ENCODE assay signal across 8 cellular contexts in genomic region chr4:39698424-39699009, GRCh38. TPM values are rescaled to one million over a fixed set of nuclear protein-coding genes. Genes with fewer than 3 reads are reported as not detected.
DNase-seq lines count a peak whose midpoint lies in the region; ATAC-seq and TF ChIP-seq lines count a peak whose summit lies in the region.

No MANE protein-coding gene starts in this region.

- peaks cover 20% of the 10 kb centered on the region for H3K36me3 Mint-ChIP-seq in activated CD4-positive, alpha-beta T cell treated with anti-CD3 and anti-CD28 coated beads, Interleukin-2, amount 10 ng/mL, durations not matched to agents 24 days and 14 days (ENCODE audit: low read depth)

- no peaks in the 10 kb centered on the region for H3K27me3 Mint-ChIP-seq in activated CD4-positive, alpha-beta T cell treated with anti-CD3 and anti-CD28 coated beads, Interleukin-2, amount 10 ng/mL, durations not matched to agents 24 days and 14 days

- intact Hi-C loops in activated CD4-positive, alpha-beta T cell treated with anti-CD3 and anti-CD28 coated beads, Interleukin-2, amount 10 ng/mL, durations not matched to agents 24 days and 14 days (cut with micrococcal nuclease): loop anchor here (2.0 to 10.0 kb wide), 4 partner anchors 114 to 629 kb away; partner anchors contain the start of genes LIAS and RPL9

- peak; percentile 25 for ATAC-seq in GM21786 (IDR thresholded peaks at IDR 0.05; ENCODE audit: unreplicated experiment)

- peak overlapping the region; percentile 99 for H3K27ac Mint-ChIP-seq in activated CD4-positive, alpha-beta T cell treated with anti-CD3 and anti-CD28 coated beads, Interleukin-2, amount 10 ng/mL, durations not matched to agents 24 days and 14 days

- H3K9ac ChIP-seq in Loucy (ENCODE audit: low read depth, low read length, poor library complexity, severe bottlenecking) (peak overlapping the region; percentile 91), muscle layer of colon (ENCODE audit: low read length) (peak overlapping the region; percentile 66)

- peak; percentile 58 for DNase-seq in ELR (ENCODE audit: low read depth)
- peak; percentile 85 for DNase-seq in activated CD4-positive, alpha-beta T cell treated with anti-CD3 and anti-CD28 coated beads, Interleukin-2, amount 10 ng/mL, durations not matched to agents 24 days and 14 days
- peak; percentile 68 to 81 for DNase-seq in erythroblast (lab: John Stamatoyannopoulos, UW)
- peak; percentile 58 for DNase-seq in superior temporal gyrus (ENCODE audit: extremely low spot score)
- no peak for DNase-seq in GM13977 (ENCODE audit: low spot score)

- no peak for TF ChIP-seq CTCF in Loucy (conservative IDR thresholded peaks at IDR 0.05; ENCODE audit: low read length)
- TF ChIP-seq CTCF in GM13977 (IDR thresholded peaks at IDR 0.05; ENCODE audit: extremely low read depth, insufficient read depth, missing control alignments): no peak

- H3K27ac ChIP-seq in muscle layer of colon (ENCODE audit: low read depth, low read length): peak overlapping the region; percentile 74

- H4K20me1 ChIP-seq in Loucy (ENCODE audit: insufficient read depth, low read length, poor library complexity, severe bottlenecking): peaks cover 54% of the 10 kb centered on the region

- H3K4me3 Mint-ChIP-seq in activated CD4-positive, alpha-beta T cell treated with anti-CD3 and anti-CD28 coated beads, Interleukin-2, amount 10 ng/mL, durations not matched to agents 24 days and 14 days: peak overlapping the region; percentile 99

- H3K9me3 Mint-ChIP-seq in activated CD4-positive, alpha-beta T cell treated with anti-CD3 and anti-CD28 coated beads, Interleukin-2, amount 10 ng/mL, durations not matched to agents 24 days and 14 days: no peaks in the 10 kb centered on the region

- H3K36me3 ChIP-seq in Loucy (ENCODE audit: insufficient read depth, low read length) (peaks cover 6% of the 10 kb centered on the region; the same call in 1 of the 2 replicates), muscle layer of colon (ENCODE audit: insufficient read depth, low read length) (peaks cover 6% of the 10 kb centered on the region)

- H3K27me3 ChIP-seq in Loucy (ENCODE audit: insufficient read depth, low read length, poor library complexity, severe bottlenecking): no peaks in the 10 kb centered on the region
- H3K27me3 ChIP-seq in muscle layer of colon (ENCODE audit: control insufficient read depth in 1 of 2, insufficient read depth in 2 of 2, low read length in 2 of 2): no peaks in the 10 kb centered on the region

- no peak for TF ChIP-seq POLR2A in erythroblast (IDR thresholded peaks at IDR 0.05; ENCODE audit: low read length)

- no peaks in the 10 kb centered on the region for H3F3A ChIP-seq in Loucy (ENCODE audit: low read depth)

- peak overlapping the region; percentile 99 for H2AFZ ChIP-seq in Loucy (ENCODE audit: low read length)

- H3K4me1 Mint-ChIP-seq in activated CD4-positive, alpha-beta T cell treated with anti-CD3 and anti-CD28 coated beads, Interleukin-2, amount 10 ng/mL, durations not matched to agents 24 days and 14 days: peaks cover 24% of the 10 kb centered on the region

- H3K4me1 ChIP-seq in Loucy (ENCODE audit: insufficient read depth, low read length, poor library complexity, severe bottlenecking): peaks cover 31% of the 10 kb centered on the region
- peaks cover 30% of the 10 kb centered on the region for H3K4me1 ChIP-seq in muscle layer of colon (ENCODE audit: insufficient read depth, low read length)

- H3K4me3 ChIP-seq in Loucy (ENCODE audit: low read length, poor library complexity, severe bottlenecking): peak overlapping the region; percentile 95
- H3K4me3 ChIP-seq in muscle layer of colon (ENCODE audit: low read depth in 1 of 2, low read length in 2 of 2): peak overlapping the region; percentile 66 to 94

- peak overlapping the region; percentile 88 for H3K4me2 ChIP-seq in Loucy (ENCODE audit: low read depth, low read length, poor library complexity, severe bottlenecking)

- in situ Hi-C loops in GM13977 (cut with MboI; ENCODE audit: low pct_unique_long_range_greater_than_20kb, low sequenced_read_pairs, unreplicated experiment): loop anchor here (10.0 to 25.0 kb wide), 2 partner anchors 276 to 614 kb away; partner anchors contain the start of gene PDS5A

- no peaks in the 10 kb centered on the region for H3K9me2 ChIP-seq in Loucy (replicated peaks; ENCODE audit: low read depth, low read length)

- peaks cover 66% of the 10 kb centered on the region for H3K79me2 ChIP-seq in Loucy (ENCODE audit: insufficient read depth, low read length)

- H3K9me3 ChIP-seq in Loucy (ENCODE audit: insufficient read depth, low read depth, low read length) (no peaks in the 10 kb centered on the region), muscle layer of colon (ENCODE audit: low read length) (no peaks in the 10 kb centered on the region)

RNA-seq across cellular contexts. Expression of gene UBE2K, which starts 0.6 kb away (rescaled TPM):
- 99.4 and 106 TPM in 2 replicates for total RNA-seq in activated CD4-positive, alpha-beta T cell treated with anti-CD3 and anti-CD28 coated beads, Interleukin-2, amount 10 ng/mL, durations not matched to agents 24 days and 14 days

RNA-seq across cellular contexts. Expression of gene SMIM14, which starts 59.9 kb away (rescaled TPM):
- total RNA-seq in activated CD4-positive, alpha-beta T cell treated with anti-CD3 and anti-CD28 coated beads, Interleukin-2, amount 10 ng/mL, durations not matched to agents 24 days and 14 days: 1.0 and 2.0 TPM in 2 replicates
